ENCODE assay signal across 1 cellular context in the genomic region with DNA sequence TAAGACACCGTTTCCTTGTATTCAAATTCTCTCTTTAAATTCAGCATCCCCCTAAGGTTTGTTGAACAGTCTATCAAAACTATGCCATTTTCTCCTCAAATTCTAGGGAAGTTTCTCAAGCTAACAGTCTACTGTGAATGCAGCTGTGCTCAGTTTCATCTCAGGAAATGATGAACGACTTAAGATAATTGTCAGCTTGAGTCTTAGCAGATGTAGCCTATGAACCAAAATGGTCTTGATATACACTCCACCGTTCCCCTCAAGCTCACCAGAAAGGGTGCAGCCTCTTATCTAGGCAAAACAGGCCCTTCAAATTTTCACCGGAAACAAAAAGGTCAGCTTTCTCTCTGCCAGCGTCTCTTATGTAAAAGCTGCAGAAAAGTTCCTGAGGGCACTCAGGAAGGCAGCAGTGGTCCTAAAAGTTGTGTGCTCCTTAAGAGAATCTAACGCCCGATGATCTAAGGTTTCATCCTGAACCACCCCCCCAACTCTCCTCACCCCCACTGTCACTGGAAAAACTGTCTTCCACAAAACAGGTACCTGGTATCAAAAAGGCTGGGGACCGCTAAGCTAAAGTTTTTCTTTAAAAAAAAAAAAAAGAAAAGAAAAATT.
TF ChIP-seq lines count a peak whose summit lies in the region.

No MANE protein-coding gene starts in this region.

TF ChIP-seq in K562, 482 proteins besides CTCF, POLR2A, EP300 and RAD21 (continued from another document and continues in another):
- TF ChIP-seq RBM14 (IDR thresholded peaks at IDR 0.05; ENCODE audit: borderline replicate concordance, insufficient read depth, low read depth, low read length) (no peak), SRSF3 (IDR thresholded peaks at IDR 0.05; ENCODE audit: insufficient read depth, low read length) (no peak), ELF1 (tag; IDR thresholded peaks at IDR 0.05) (no peak), ZBTB11 (CRISPR knock-in tag; IDR thresholded peaks at IDR 0.05) (peak in 1 of 3 experiments; percentile 68; a peak in 2 of 6 replicates), MEIS2 (IDR thresholded peaks at IDR 0.05; ENCODE audit: partially characterized antibody) (peak; percentile 99), MLX (CRISPR knock-in tag; conservative IDR thresholded peaks at IDR 0.05) (no peak), SRSF1 (IDR thresholded peaks at IDR 0.05; ENCODE audit: low read depth, low read length) (no peak), NR3C1 (CRISPR knock-in tag; IDR thresholded peaks at IDR 0.05) (no peak), SMARCA4 (IDR thresholded peaks at IDR 0.05) (peak; percentile 92), E2F1 (CRISPR knock-in tag; IDR thresholded peaks at IDR 0.05) (no peak), NCOA2 (IDR thresholded peaks at IDR 0.05; ENCODE audit: partially characterized antibody in 2 of 2) (no peak), YY1 (IDR thresholded peaks at IDR 0.05; ENCODE audit: borderline replicate concordance in 1 of 3, control insufficient read depth in 1 of 3, extremely low read depth in 1 of 3, insufficient read depth in 3 of 3, insufficient read length in 1 of 3, insufficient replicate concordance in 2 of 3, low read depth in 1 of 3, low read length in 2 of 3) (peak in 1 of 3 experiments; percentile 48), SNIP1 (IDR thresholded peaks at IDR 0.05; ENCODE audit: low read depth) (no peak), GTF2F1 (IDR thresholded peaks at IDR 0.05; ENCODE audit: low read depth, low read length) (no peak), ETS2 (tag; IDR thresholded peaks at IDR 0.05; ENCODE audit: borderline replicate concordance, poor library complexity, severe bottlenecking) (no peak), CC2D1A (IDR thresholded peaks at IDR 0.05) (peak; percentile 91; the same call in 1 of the 2 replicates), ZNF212 (CRISPR knock-in tag; IDR thresholded peaks at IDR 0.05) (no peak), OTX1 (CRISPR knock-in tag; IDR thresholded peaks at IDR 0.05) (no peak), HMGN3 (IDR thresholded peaks at IDR 0.05; ENCODE audit: borderline replicate concordance, extremely low read depth, insufficient read length, low read depth, low read length) (no peak), MECOM (CRISPR knock-in tag; IDR thresholded peaks at IDR 0.05) (peak; percentile 94), ZFP1 (CRISPR knock-in tag; IDR thresholded peaks at IDR 0.05) (no peak), ZNF121 (CRISPR knock-in tag; conservative IDR thresholded peaks at IDR 0.05) (no peak), JUN (IDR thresholded peaks at IDR 0.05; ENCODE audit: borderline replicate concordance, low read depth, low read length) (peak; percentile 19; the same call in 1 of the 2 replicates), JUN (CRISPR knock-in tag; IDR thresholded peaks at IDR 0.05; ENCODE audit: borderline replicate concordance) (no peak), ZNF561 (CRISPR knock-in tag; conservative IDR thresholded peaks at IDR 0.05) (no peak), HDAC1 (IDR thresholded peaks at IDR 0.05) (peak in 1 of 2 experiments; percentile 79; a peak in 2 of 4 replicates), ZNF174 (CRISPR knock-in tag; IDR thresholded peaks at IDR 0.05) (no peak), KLF16 (IDR thresholded peaks at IDR 0.05) (peak; percentile 96), NFIX (CRISPR knock-in tag; IDR thresholded peaks at IDR 0.05; ENCODE audit: low read depth) (no peak), ILK (tag; IDR thresholded peaks at IDR 0.05; ENCODE audit: borderline replicate concordance, low read depth) (no peak), FOXA1 (IDR thresholded peaks at IDR 0.05; ENCODE audit: borderline replicate concordance) (no peak), ERF (CRISPR knock-in tag; IDR thresholded peaks at IDR 0.05) (no peak), RBFOX2 (IDR thresholded peaks at IDR 0.05; ENCODE audit: low read depth, low read length) (peak; percentile 42; the same call in 1 of the 2 replicates), POLR2AphosphoS5 (IDR thresholded peaks at IDR 0.05; ENCODE audit: control insufficient read depth, insufficient read depth, low read depth, low read length) (peak; percentile 97), SOX6 (IDR thresholded peaks at IDR 0.05) (peak; percentile 84), CBX5 (IDR thresholded peaks at IDR 0.05; ENCODE audit: borderline replicate concordance, low read depth) (no peak), E4F1 (CRISPR knock-in tag; IDR thresholded peaks at IDR 0.05; ENCODE audit: borderline replicate concordance) (no peak), ZNF79 (CRISPR knock-in tag; IDR thresholded peaks at IDR 0.05; ENCODE audit: low read depth) (no peak), KAT7 (CRISPR knock-in tag; IDR thresholded peaks at IDR 0.05; ENCODE audit: borderline replicate concordance) (no peak), MTF1 (CRISPR knock-in tag; IDR thresholded peaks at IDR 0.05; ENCODE audit: borderline replicate concordance) (no peak), BRD9 (IDR thresholded peaks at IDR 0.05; ENCODE audit: low read depth, partially characterized antibody) (peak; percentile 69)
- TF ChIP-seq, protein P1, sequence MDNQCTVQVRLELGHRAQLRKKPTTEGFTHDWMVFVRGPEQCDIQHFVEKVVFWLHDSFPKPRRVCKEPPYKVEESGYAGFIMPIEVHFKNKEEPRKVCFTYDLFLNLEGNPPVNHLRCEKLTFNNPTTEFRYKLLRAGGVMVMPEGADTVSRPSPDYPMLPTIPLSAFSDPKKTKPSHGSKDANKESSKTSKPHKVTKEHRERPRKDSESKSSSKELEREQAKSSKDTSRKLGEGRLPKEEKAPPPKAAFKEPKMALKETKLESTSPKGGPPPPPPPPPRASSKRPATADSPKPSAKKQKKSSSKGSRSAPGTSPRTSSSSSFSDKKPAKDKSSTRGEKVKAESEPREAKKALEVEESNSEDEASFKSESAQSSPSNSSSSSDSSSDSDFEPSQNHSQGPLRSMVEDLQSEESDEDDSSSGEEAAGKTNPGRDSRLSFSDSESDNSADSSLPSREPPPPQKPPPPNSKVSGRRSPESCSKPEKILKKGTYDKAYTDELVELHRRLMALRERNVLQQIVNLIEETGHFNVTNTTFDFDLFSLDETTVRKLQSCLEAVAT (IDR thresholded peaks at IDR 0.05): peak; percentile 13 to 43; a peak in 2 of 4 replicates
- TF ChIP-seq, protein P2, sequence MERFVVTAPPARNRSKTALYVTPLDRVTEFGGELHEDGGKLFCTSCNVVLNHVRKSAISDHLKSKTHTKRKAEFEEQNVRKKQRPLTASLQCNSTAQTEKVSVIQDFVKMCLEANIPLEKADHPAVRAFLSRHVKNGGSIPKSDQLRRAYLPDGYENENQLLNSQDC (CRISPR knock-in tag; IDR thresholded peaks at IDR 0.05): no peak
- TF ChIP-seq, protein P3, sequence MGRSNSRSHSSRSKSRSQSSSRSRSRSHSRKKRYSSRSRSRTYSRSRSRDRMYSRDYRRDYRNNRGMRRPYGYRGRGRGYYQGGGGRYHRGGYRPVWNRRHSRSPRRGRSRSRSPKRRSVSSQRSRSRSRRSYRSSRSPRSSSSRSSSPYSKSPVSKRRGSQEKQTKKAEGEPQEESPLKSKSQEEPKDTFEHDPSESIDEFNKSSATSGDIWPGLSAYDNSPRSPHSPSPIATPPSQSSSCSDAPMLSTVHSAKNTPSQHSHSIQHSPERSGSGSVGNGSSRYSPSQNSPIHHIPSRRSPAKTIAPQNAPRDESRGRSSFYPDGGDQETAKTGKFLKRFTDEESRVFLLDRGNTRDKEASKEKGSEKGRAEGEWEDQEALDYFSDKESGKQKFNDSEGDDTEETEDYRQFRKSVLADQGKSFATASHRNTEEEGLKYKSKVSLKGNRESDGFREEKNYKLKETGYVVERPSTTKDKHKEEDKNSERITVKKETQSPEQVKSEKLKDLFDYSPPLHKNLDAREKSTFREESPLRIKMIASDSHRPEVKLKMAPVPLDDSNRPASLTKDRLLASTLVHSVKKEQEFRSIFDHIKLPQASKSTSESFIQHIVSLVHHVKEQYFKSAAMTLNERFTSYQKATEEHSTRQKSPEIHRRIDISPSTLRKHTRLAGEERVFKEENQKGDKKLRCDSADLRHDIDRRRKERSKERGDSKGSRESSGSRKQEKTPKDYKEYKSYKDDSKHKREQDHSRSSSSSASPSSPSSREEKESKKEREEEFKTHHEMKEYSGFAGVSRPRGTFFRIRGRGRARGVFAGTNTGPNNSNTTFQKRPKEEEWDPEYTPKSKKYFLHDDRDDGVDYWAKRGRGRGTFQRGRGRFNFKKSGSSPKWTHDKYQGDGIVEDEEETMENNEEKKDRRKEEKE (IDR thresholded peaks at IDR 0.05; ENCODE audit: borderline replicate concordance in 1 of 2, control insufficient read depth in 1 of 2, low read depth in 2 of 2, low read length in 1 of 2): no peak
- TF ChIP-seq, protein P4, sequence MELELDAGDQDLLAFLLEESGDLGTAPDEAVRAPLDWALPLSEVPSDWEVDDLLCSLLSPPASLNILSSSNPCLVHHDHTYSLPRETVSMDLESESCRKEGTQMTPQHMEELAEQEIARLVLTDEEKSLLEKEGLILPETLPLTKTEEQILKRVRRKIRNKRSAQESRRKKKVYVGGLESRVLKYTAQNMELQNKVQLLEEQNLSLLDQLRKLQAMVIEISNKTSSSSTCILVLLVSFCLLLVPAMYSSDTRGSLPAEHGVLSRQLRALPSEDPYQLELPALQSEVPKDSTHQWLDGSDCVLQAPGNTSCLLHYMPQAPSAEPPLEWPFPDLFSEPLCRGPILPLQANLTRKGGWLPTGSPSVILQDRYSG (tag; conservative IDR thresholded peaks at IDR 0.05; ENCODE audit: low read depth): 0 out of 2 replicates have a peak, but pooled peaks have one; percentile 69
- TF ChIP-seq, protein P5, sequence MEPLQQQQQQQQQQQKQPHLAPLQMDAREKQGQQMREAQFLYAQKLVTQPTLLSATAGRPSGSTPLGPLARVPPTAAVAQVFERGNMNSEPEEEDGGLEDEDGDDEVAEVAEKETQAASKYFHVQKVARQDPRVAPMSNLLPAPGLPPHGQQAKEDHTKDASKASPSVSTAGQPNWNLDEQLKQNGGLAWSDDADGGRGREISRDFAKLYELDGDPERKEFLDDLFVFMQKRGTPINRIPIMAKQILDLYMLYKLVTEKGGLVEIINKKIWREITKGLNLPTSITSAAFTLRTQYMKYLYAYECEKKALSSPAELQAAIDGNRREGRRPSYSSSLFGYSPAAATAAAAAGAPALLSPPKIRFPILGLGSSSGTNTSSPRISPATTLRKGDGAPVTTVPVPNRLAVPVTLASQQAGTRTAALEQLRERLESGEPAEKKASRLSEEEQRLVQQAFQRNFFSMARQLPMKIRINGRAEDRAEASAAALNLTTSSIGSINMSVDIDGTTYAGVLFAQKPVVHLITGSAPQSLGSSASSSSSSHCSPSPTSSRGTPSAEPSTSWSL (CRISPR knock-in tag; IDR thresholded peaks at IDR 0.05; ENCODE audit: borderline replicate concordance): no peak
